ENCODE assay signal across 1 cellular context in the genomic region with DNA sequence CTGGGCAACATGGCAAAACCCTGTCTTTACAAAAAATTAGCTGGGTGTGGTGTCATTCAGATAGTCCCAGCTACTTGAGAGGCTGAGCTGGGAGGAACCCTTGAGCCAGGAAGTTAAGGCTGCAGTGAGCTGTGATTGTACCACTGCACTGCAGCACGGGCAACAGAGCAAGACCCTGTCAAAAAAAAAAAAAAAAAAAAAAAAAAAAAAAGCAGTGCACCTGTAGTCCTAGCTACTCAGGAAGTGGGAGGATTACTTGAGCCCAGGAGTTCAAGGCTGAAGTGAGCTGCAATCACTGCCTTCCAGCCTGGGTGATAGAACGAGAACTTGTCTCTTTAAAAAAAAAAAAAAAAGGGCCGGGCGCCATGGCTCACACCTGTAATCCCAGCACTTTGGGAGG.
TF ChIP-seq lines count a peak whose summit lies in the region.

No MANE protein-coding gene starts in this region.

TF ChIP-seq in GM23338, 12 proteins besides CTCF, POLR2A, EP300 and RAD21:
- TF ChIP-seq ZNF331 (CRISPR knock-in tag; IDR thresholded peaks at IDR 0.05; ENCODE audit: low read depth) (no peak), POLR2AphosphoS5 (IDR thresholded peaks at IDR 0.05; ENCODE audit: low read depth) (no peak), STAT1 (IDR thresholded peaks at IDR 0.05; ENCODE audit: unreplicated experiment) (no peak), ZNF114 (CRISPR knock-in tag; IDR thresholded peaks at IDR 0.05) (no peak), JUNB (IDR thresholded peaks at IDR 0.05; ENCODE audit: unreplicated experiment) (no peak)
- TF ChIP-seq, protein P1, sequence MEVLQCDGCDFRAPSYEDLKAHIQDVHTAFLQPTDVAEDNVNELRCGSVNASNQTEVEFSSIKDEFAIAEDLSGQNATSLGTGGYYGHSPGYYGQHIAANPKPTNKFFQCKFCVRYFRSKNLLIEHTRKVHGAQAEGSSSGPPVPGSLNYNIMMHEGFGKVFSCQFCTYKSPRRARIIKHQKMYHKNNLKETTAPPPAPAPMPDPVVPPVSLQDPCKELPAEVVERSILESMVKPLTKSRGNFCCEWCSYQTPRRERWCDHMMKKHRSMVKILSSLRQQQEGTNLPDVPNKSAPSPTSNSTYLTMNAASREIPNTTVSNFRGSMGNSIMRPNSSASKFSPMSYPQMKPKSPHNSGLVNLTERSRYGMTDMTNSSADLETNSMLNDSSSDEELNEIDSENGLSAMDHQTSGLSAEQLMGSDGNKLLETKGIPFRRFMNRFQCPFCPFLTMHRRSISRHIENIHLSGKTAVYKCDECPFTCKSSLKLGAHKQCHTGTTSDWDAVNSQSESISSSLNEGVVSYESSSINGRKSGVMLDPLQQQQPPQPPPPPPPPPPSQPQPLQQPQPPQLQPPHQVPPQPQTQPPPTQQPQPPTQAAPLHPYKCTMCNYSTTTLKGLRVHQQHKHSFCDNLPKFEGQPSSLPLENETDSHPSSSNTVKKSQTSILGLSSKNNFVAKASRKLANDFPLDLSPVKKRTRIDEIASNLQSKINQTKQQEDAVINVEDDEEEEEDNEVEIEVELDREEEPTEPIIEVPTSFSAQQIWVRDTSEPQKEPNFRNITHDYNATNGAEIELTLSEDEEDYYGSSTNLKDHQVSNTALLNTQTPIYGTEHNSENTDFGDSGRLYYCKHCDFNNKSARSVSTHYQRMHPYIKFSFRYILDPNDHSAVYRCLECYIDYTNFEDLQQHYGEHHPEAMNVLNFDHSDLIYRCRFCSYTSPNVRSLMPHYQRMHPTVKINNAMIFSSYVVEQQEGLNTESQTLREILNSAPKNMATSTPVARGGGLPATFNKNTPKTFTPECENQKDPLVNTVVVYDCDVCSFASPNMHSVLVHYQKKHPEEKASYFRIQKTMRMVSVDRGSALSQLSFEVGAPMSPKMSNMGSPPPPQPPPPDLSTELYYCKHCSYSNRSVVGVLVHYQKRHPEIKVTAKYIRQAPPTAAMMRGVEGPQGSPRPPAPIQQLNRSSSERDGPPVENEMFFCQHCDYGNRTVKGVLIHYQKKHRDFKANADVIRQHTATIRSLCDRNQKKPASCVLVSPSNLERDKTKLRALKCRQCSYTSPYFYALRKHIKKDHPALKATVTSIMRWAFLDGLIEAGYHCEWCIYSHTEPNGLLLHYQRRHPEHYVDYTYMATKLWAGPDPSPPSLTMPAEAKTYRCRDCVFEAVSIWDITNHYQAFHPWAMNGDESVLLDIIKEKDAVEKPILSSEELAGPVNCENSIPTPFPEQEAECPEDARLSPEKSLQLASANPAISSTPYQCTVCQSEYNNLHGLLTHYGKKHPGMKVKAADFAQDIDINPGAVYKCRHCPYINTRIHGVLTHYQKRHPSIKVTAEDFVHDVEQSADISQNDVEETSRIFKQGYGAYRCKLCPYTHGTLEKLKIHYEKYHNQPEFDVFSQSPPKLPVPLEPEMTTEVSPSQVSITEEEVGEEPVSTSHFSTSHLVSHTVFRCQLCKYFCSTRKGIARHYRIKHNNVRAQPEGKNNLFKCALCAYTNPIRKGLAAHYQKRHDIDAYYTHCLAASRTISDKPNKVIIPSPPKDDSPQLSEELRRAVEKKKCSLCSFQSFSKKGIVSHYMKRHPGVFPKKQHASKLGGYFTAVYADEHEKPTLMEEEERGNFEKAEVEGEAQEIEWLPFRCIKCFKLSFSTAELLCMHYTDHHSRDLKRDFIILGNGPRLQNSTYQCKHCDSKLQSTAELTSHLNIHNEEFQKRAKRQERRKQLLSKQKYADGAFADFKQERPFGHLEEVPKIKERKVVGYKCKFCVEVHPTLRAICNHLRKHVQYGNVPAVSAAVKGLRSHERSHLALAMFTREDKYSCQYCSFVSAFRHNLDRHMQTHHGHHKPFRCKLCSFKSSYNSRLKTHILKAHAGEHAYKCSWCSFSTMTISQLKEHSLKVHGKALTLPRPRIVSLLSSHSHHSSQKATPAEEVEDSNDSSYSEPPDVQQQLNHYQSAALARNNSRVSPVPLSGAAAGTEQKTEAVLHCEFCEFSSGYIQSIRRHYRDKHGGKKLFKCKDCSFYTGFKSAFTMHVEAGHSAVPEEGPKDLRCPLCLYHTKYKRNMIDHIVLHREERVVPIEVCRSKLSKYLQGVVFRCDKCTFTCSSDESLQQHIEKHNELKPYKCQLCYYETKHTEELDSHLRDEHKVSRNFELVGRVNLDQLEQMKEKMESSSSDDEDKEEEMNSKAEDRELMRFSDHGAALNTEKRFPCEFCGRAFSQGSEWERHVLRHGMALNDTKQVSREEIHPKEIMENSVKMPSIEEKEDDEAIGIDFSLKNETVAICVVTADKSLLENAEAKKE (CRISPR knock-in tag; IDR thresholded peaks at IDR 0.05): no peak
- TF ChIP-seq, protein P2, sequence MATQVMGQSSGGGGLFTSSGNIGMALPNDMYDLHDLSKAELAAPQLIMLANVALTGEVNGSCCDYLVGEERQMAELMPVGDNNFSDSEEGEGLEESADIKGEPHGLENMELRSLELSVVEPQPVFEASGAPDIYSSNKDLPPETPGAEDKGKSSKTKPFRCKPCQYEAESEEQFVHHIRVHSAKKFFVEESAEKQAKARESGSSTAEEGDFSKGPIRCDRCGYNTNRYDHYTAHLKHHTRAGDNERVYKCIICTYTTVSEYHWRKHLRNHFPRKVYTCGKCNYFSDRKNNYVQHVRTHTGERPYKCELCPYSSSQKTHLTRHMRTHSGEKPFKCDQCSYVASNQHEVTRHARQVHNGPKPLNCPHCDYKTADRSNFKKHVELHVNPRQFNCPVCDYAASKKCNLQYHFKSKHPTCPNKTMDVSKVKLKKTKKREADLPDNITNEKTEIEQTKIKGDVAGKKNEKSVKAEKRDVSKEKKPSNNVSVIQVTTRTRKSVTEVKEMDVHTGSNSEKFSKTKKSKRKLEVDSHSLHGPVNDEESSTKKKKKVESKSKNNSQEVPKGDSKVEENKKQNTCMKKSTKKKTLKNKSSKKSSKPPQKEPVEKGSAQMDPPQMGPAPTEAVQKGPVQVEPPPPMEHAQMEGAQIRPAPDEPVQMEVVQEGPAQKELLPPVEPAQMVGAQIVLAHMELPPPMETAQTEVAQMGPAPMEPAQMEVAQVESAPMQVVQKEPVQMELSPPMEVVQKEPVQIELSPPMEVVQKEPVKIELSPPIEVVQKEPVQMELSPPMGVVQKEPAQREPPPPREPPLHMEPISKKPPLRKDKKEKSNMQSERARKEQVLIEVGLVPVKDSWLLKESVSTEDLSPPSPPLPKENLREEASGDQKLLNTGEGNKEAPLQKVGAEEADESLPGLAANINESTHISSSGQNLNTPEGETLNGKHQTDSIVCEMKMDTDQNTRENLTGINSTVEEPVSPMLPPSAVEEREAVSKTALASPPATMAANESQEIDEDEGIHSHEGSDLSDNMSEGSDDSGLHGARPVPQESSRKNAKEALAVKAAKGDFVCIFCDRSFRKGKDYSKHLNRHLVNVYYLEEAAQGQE (IDR thresholded peaks at IDR 0.05; ENCODE audit: unreplicated experiment): no peak
